16 cellular contexts compared by ENCODE assay signal in genomic region chr2:220460257-220460985, GRCh38.
DNase-seq lines count a peak whose midpoint lies in the region; ATAC-seq and TF ChIP-seq lines count a peak whose summit lies in the region.
"Had no signal": no experiment of that assay in that cellular context is flagged by ENCODE, and none has a peak within 500 bp of the region (broad histone marks: within the 10 kb centered on the region; RNA-seq: fewer than 3 reads in every experiment).

No MANE protein-coding gene starts in this region.

- WGBS in suprapubic skin: 81% methylated on average over 4 of the region's 4 CpGs

- ATAC-seq in GM19035 (IDR thresholded peaks at IDR 0.05; ENCODE audit: unreplicated experiment) (no peak), HG03095 (IDR thresholded peaks at IDR 0.05; ENCODE audit: unreplicated experiment) (no peak)
- ATAC-seq: esophagus mucosa had no signal

- TF ChIP-seq POLR2A in suprapubic skin (IDR thresholded peaks at IDR 0.05): no peak

- no peaks in the 10 kb centered on the region for H3K9me3 Mint-ChIP-seq in nephron progenitor cell
- H3K9me3 Mint-ChIP-seq: activated CD4-positive, alpha-beta T cell treated with anti-CD3 and anti-CD28 coated beads, Interleukin-2, amount 10 ng/mL, durations not matched to agents 24 days and 14 days had no signal

- no peaks in the 10 kb centered on the region for H3K9me3 ChIP-seq in suprapubic skin
- H3K9me3 ChIP-seq: breast epithelium had no signal

- peaks cover 5% of the 10 kb centered on the region for H3K4me1 ChIP-seq in suprapubic skin
- H3K4me1 ChIP-seq: breast epithelium had no signal

- H3K27ac ChIP-seq in brain microvascular endothelial cell: no peak overlapping the region
- no peak overlapping the region for H3K27ac ChIP-seq in suprapubic skin
- H3K27ac ChIP-seq: breast epithelium had no signal

- no peaks in the 10 kb centered on the region for H3K36me3 ChIP-seq in brain microvascular endothelial cell (replicated peaks)
- H3K36me3 ChIP-seq in suprapubic skin: no peaks in the 10 kb centered on the region
- H3K36me3 ChIP-seq: breast epithelium had no signal

- in situ Hi-C loops in brain microvascular endothelial cell (cut with HindIII; ENCODE audit: low pct_ligation_motif_present, low sequenced_read_pairs): no loop called here

- TF ChIP-seq CTCF in GM12864 (IDR thresholded peaks at IDR 0.05; ENCODE audit: low read depth, low read length, missing control alignments): peak; percentile 33
- TF ChIP-seq CTCF in brain microvascular endothelial cell (IDR thresholded peaks at IDR 0.05; ENCODE audit: low read depth, low read length, missing control alignments): peak; percentile 27
- TF ChIP-seq CTCF in nephron progenitor cell (IDR thresholded peaks at IDR 0.05): peak; percentile 13
- no peak for TF ChIP-seq CTCF in suprapubic skin (IDR thresholded peaks at IDR 0.05)

- H3K27ac Mint-ChIP-seq in nephron progenitor cell: no peak overlapping the region
- H3K27ac Mint-ChIP-seq: activated CD4-positive, alpha-beta T cell treated with anti-CD3 and anti-CD28 coated beads, Interleukin-2, amount 10 ng/mL, durations not matched to agents 24 days and 14 days; immature natural killer cell had no signal

- H3K27me3 Mint-ChIP-seq in nephron progenitor cell (ENCODE audit: low read depth, poor library complexity): peaks cover 7% of the 10 kb centered on the region
- H3K27me3 Mint-ChIP-seq: activated CD4-positive, alpha-beta T cell treated with anti-CD3 and anti-CD28 coated beads, Interleukin-2, amount 10 ng/mL, durations not matched to agents 24 days and 14 days had no signal

- H3K36me3 Mint-ChIP-seq in nephron progenitor cell (ENCODE audit: low read depth): no peaks in the 10 kb centered on the region
- H3K36me3 Mint-ChIP-seq: immature natural killer cell had no signal

- DNase-seq in GM12864 (ENCODE audit: low read depth): no peak
- peak; percentile 19 for DNase-seq in NAMALWA (ENCODE audit: low spot score)
- no peak for DNase-seq in brain microvascular endothelial cell
- DNase-seq in nephron progenitor cell: no peak
- no peak for DNase-seq in stimulated activated naive CD4-positive, alpha-beta T cell treated with Interleukin-2 at 50 U/mL for 16 hours (lab: John Stamatoyannopoulos, UW)
- no peak for DNase-seq in suprapubic skin (ENCODE audit: low spot score in 2 of 2)
- DNase-seq: activated CD4-positive, alpha-beta T cell treated with anti-CD3 and anti-CD28 coated beads, Interleukin-2, amount 10 ng/mL, durations not matched to agents 24 days and 14 days; activated effector memory CD4-positive, alpha-beta T cell treated with anti-CD3 and anti-CD28 coated beads, Interleukin-2, amount 50 U/mL, for 16 hours; immature natural killer cell; NCI-H187 treated with DMSO at 0.1 percent for 48 hours; retina; T-helper 1 cell had no signal

- no peak overlapping the region for H3K4me3 Mint-ChIP-seq in nephron progenitor cell
- H3K4me3 Mint-ChIP-seq: activated CD4-positive, alpha-beta T cell treated with anti-CD3 and anti-CD28 coated beads, Interleukin-2, amount 10 ng/mL, durations not matched to agents 24 days and 14 days; immature natural killer cell had no signal

- TF ChIP-seq EP300 in suprapubic skin (IDR thresholded peaks at IDR 0.05): no peak

- H3K27me3 ChIP-seq in brain microvascular endothelial cell (replicated peaks) (no peaks in the 10 kb centered on the region), suprapubic skin (no peaks in the 10 kb centered on the region)
- H3K27me3 ChIP-seq: breast epithelium had no signal

- H3K4me3 ChIP-seq in GM12864 (ENCODE audit: low read depth, low read length): no peak overlapping the region
- H3K4me3 ChIP-seq in brain microvascular endothelial cell (ENCODE audit: low read depth, low read length): no peak overlapping the region
- no peak overlapping the region for H3K4me3 ChIP-seq in suprapubic skin
- H3K4me3 ChIP-seq: breast epithelium had no signal

- peaks cover 15% of the 10 kb centered on the region for H3K4me1 Mint-ChIP-seq in nephron progenitor cell
- H3K4me1 Mint-ChIP-seq: activated CD4-positive, alpha-beta T cell treated with anti-CD3 and anti-CD28 coated beads, Interleukin-2, amount 10 ng/mL, durations not matched to agents 24 days and 14 days; immature natural killer cell had no signal

Comparison
In these comparisons a context has a peak if more than half of its experiments do, and no peak if none do; other contexts are left out.
1. CTCF ChIP-seq: peak in GM12864 (single experiment), brain microvascular endothelial cell (single experiment) and nephron progenitor cell (single experiment); none in suprapubic skin (0 of 2).